Comparison of ENCODE assay signal across 29 cellular contexts in genomic region chr11:48091426-48092102, GRCh38.
DNase-seq lines count a peak whose midpoint lies in the region; ATAC-seq, FAIRE-seq and TF ChIP-seq lines count a peak whose summit lies in the region.
"Had no signal": no experiment of that assay in that cellular context is flagged by ENCODE, and none has a peak within 500 bp of the region (broad histone marks: within the 10 kb centered on the region; RNA-seq: fewer than 3 reads in every experiment).

No MANE protein-coding gene starts in this region.

- H3K4me3 ChIP-seq in OCI-LY1 (ENCODE audit: low read depth, low read length, poor library complexity, severe bottlenecking), result no peak overlapping the region
- H3K4me3 ChIP-seq: adrenal gland, prostate gland, SJSA1, upper lobe of left lung had no signal

- peaks cover 70% of the 10 kb centered on the region for H3K4me1 Mint-ChIP-seq in activated T-cell treated with anti-CD3 and anti-CD28 coated beads, Interleukin-2, amount 50 U/mL, for 72 hours (ENCODE audit: low read depth)
- H3K4me1 Mint-ChIP-seq in immature natural killer cell (peaks cover 61 to 91% of the 10 kb centered on the region in 2 donors), type B pancreatic cell (ENCODE audit: unreplicated experiment) (peaks cover 47% of the 10 kb centered on the region)

- H3K9me3 Mint-ChIP-seq in activated T-cell treated with anti-CD3 and anti-CD28 coated beads, Interleukin-2, amount 50 U/mL, for 72 hours, result no peaks in the 10 kb centered on the region
- H3K9me3 Mint-ChIP-seq in immature natural killer cell, result no peaks in the 10 kb centered on the region
- no peaks in the 10 kb centered on the region for H3K9me3 Mint-ChIP-seq in type B pancreatic cell
- H3K9me3 Mint-ChIP-seq: activated naive CD4-positive, alpha-beta T cell treated with anti-CD3 and anti-CD28 coated beads, Interleukin-2, amount 10 ng/mL, durations not matched to agents 7 days and 5 days; activated T-helper 17 cell treated with anti-CD3 and anti-CD28 coated beads, Interleukin-2, amount 50 U/mL, for 72 hours; CD8-positive, alpha-beta T cell had no signal

- H3K9me2 ChIP-seq in OCI-LY1 (ENCODE audit: low read depth, low read length), result no peaks in the 10 kb centered on the region

- H3K4me3 Mint-ChIP-seq in activated T-cell treated with anti-CD3 and anti-CD28 coated beads, Interleukin-2, amount 50 U/mL, for 72 hours, result no peak overlapping the region
- H3K4me3 Mint-ChIP-seq in immature natural killer cell (no peak overlapping the region), type B pancreatic cell (no peak overlapping the region)
- H3K4me3 Mint-ChIP-seq: activated naive CD4-positive, alpha-beta T cell treated with anti-CD3 and anti-CD28 coated beads, Interleukin-2, amount 10 ng/mL, durations not matched to agents 7 days and 5 days; activated T-helper 17 cell treated with anti-CD3 and anti-CD28 coated beads, Interleukin-2, amount 50 U/mL, for 72 hours; CD8-positive, alpha-beta T cell had no signal

- H3K9me3 ChIP-seq in OCI-LY1 (ENCODE audit: low read length), result no peaks in the 10 kb centered on the region
- H3K9me3 ChIP-seq: adrenal gland, prostate gland, SJSA1, upper lobe of left lung had no signal

- no peaks in the 10 kb centered on the region for H3K27me3 Mint-ChIP-seq in activated T-cell treated with anti-CD3 and anti-CD28 coated beads, Interleukin-2, amount 50 U/mL, for 72 hours (ENCODE audit: low read depth)
- H3K27me3 Mint-ChIP-seq in immature natural killer cell (ENCODE audit: low read depth in 3 of 3) (peaks cover 0 to 10% (median 0%) of the 10 kb centered on the region in 3 donors), type B pancreatic cell (peaks cover 2% of the 10 kb centered on the region)
- H3K27me3 Mint-ChIP-seq: activated naive CD4-positive, alpha-beta T cell treated with anti-CD3 and anti-CD28 coated beads, Interleukin-2, amount 10 ng/mL, durations not matched to agents 7 days and 5 days; activated T-helper 17 cell treated with anti-CD3 and anti-CD28 coated beads, Interleukin-2, amount 50 U/mL, for 72 hours had no signal

- H3K27ac Mint-ChIP-seq in activated T-cell treated with anti-CD3 and anti-CD28 coated beads, Interleukin-2, amount 50 U/mL, for 72 hours, result peak overlapping the region; percentile 49
- H3K27ac Mint-ChIP-seq in immature natural killer cell, result peak overlapping the region in 4 of 6 donors; percentile 7 to 54 (median 21)
- peak overlapping the region; percentile 15 for H3K27ac Mint-ChIP-seq in type B pancreatic cell
- H3K27ac Mint-ChIP-seq: activated naive CD4-positive, alpha-beta T cell treated with anti-CD3 and anti-CD28 coated beads, Interleukin-2, amount 10 ng/mL, durations not matched to agents 7 days and 5 days; activated T-helper 17 cell treated with anti-CD3 and anti-CD28 coated beads, Interleukin-2, amount 50 U/mL, for 72 hours; CD8-positive, alpha-beta T cell had no signal

- no peak for DNase-seq in activated T-cell treated with anti-CD3 and anti-CD28 coated beads, Interleukin-2, amount 50 U/mL, for 72 hours
- no peak for DNase-seq in activated T-cell treated with anti-CD3 and anti-CD28 coated beads, Interleukin-2, amount 50 U/mL, for 1 hour
- no peak for DNase-seq in immature natural killer cell
- DNase-seq in type B pancreatic cell (ENCODE audit: extremely low spot score, unreplicated experiment), result no peak
- no peak for DNase-seq in frontal cortex (ENCODE audit: low spot score in 2 of 2)
- DNase-seq: activated CD4-positive, CD25-positive, alpha-beta regulatory T cell; activated CD8-positive, alpha-beta memory T cell treated with anti-CD3 and anti-CD28 coated beads, Interleukin-2, amount 50 U/mL, for 48 hours; activated naive CD4-positive, alpha-beta T cell treated with anti-CD3 and anti-CD28 coated beads, Interleukin-2, amount 10 ng/mL, durations not matched to agents 7 days and 5 days; AML-193; cerebellar nuclear complex; hippocampal formation; left cardiac atrium; NCI-H1092; NCI-H1694; NCI-H446 treated with DMSO at 0.1 percent for 48 hours; NCI-H82; RPMI8226; upper lobe of left lung had no signal

- no peaks in the 10 kb centered on the region for H3K36me3 Mint-ChIP-seq in activated T-cell treated with anti-CD3 and anti-CD28 coated beads, Interleukin-2, amount 50 U/mL, for 72 hours (ENCODE audit: insufficient read depth in 2 of 2)
- H3K36me3 Mint-ChIP-seq in immature natural killer cell (peaks cover 0 to 6% (median 0%) of the 10 kb centered on the region in 3 donors), type B pancreatic cell (no peaks in the 10 kb centered on the region)
- H3K36me3 Mint-ChIP-seq: CD8-positive, alpha-beta T cell had no signal

- peaks cover 100% of the 10 kb centered on the region for H3K4me1 ChIP-seq in OCI-LY1 (ENCODE audit: insufficient read depth, low read length, severe bottlenecking)

- H4K20me1 ChIP-seq in OCI-LY1 (ENCODE audit: insufficient read depth, low read length), result no peaks in the 10 kb centered on the region

- H3K27me3 ChIP-seq in OCI-LY1 (ENCODE audit: insufficient read depth, low read length), result no peaks in the 10 kb centered on the region
- H3K27me3 ChIP-seq: adrenal gland, SJSA1, upper lobe of left lung had no signal

- peak overlapping the region; percentile 81 for H3K27ac ChIP-seq in OCI-LY1 (ENCODE audit: low read depth, low read length, poor library complexity, severe bottlenecking)
- H3K27ac ChIP-seq: adrenal gland, SJSA1, upper lobe of left lung had no signal

- no peak overlapping the region for H2AFZ ChIP-seq in OCI-LY1 (ENCODE audit: low read length)

- H3K36me3 ChIP-seq in OCI-LY1 (ENCODE audit: insufficient read depth, low read length), result no peaks in the 10 kb centered on the region
- H3K36me3 ChIP-seq: adrenal gland, prostate gland, upper lobe of left lung had no signal

- TF ChIP-seq CTCF in OCI-LY1 (IDR thresholded peaks at IDR 0.05; ENCODE audit: low read length), result no peak
- no peak for TF ChIP-seq CTCF in type B pancreatic cell (conservative IDR thresholded peaks at IDR 0.05)

- no peak for ATAC-seq in activated T-cell treated with anti-CD3 and anti-CD28 coated beads, Interleukin-2, amount 50 U/mL, for 72 hours (replicated peaks in 1 of 2)
- ATAC-seq in GM19463 (IDR thresholded peaks at IDR 0.05; ENCODE audit: unreplicated experiment) (no peak), HG02884 (IDR thresholded peaks at IDR 0.05; ENCODE audit: unreplicated experiment) (no peak)
- ATAC-seq: activated T-helper 17 cell treated with anti-CD3 and anti-CD28 coated beads, Interleukin-2, amount 50 U/mL, for 72 hours; CD8-positive, alpha-beta T cell; left cardiac atrium; sciatic nerve had no signal

- H3K79me2 ChIP-seq in OCI-LY1 (ENCODE audit: insufficient read depth, low read length), result peaks cover 92% of the 10 kb centered on the region

- H3K9ac ChIP-seq in OCI-LY1 (ENCODE audit: low read length), result peak overlapping the region; percentile 33; the same call in 1 of the 2 replicates

- no peak for FAIRE-seq in frontal cortex (lab: Jason Lieb, UNC)
- FAIRE-seq: GM18507, H1 had no signal

- H3K4me2 ChIP-seq in OCI-LY1 (ENCODE audit: low read length), result peak overlapping the region; percentile 41; the same call in 1 of the 2 replicates

- H3F3A ChIP-seq in OCI-LY1 (ENCODE audit: insufficient read depth, low read length), result peaks cover 12% of the 10 kb centered on the region; the same call in 1 of the 2 replicates
